1 cellular context compared by ENCODE assay signal in the genomic region with DNA sequence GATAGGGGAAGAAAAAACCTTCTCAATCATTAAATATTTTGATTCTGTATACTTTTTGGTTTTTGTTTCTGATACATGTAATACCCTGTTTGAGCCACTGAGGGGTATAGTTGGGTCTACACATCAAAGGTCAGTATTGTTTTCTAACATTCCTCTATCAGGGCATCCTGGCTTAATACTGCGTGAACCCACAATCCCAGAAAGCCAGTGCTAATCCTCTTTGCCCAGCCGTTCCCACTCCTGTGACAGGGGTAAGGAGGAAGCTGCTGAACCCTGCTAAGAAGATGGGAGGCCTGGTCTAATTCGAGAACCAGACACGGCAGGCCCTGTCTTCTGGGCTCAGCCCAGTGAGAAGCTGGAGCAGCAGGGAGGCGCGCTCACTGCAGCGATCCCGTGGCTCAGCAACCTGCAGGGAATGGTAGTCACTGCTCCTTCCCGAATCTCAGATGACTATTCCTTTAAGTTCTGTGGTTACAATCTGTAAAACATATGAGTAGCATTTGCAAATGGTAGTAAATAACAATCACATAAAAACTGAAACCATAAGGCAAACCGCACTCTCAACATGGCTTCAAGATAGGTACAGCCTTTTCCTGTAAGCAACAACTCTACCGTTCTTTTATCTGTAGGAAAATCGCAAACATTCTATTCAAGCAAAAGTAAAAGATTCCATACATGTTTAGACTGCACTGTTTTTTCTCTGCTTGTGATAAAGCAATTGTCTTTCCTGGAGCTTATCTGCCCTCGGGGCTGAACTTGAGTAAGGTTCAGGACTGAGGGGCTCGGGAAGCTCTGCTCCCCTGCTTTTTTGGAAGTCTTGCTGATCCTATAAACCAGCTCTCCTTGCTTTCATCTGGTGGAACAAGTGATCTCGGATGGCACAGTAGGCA.
TF ChIP-seq lines count a peak whose summit lies in the region.

No MANE protein-coding gene starts in this region.

TF ChIP-seq in HEK293, 187 proteins besides CTCF, POLR2A, EP300 and RAD21 (continued from another document):
- peak; percentile 91 for TF ChIP-seq ZNF394 (tag by site-specific recombination; IDR thresholded peaks at IDR 0.05; ENCODE audit: borderline replicate concordance)
